In genomic region chr9:128683340-128684064, GRCh38 we compare ENCODE assay signal across 1 cellular context.
TF ChIP-seq lines count a peak whose summit lies in the region.

No MANE protein-coding gene starts in this region.

TF ChIP-seq in WTC11, 78 proteins besides CTCF, POLR2A, EP300 and RAD21 (continued from another document and continues in another):
- no peak for TF ChIP-seq STAT6 (CRISPR knock-in tag; conservative IDR thresholded peaks at IDR 0.05; ENCODE audit: low read depth)
- no peak for TF ChIP-seq IRF2 (CRISPR knock-in tag; IDR thresholded peaks at IDR 0.05; ENCODE audit: borderline replicate concordance, low read depth)
- peak; percentile 94 for TF ChIP-seq ZNF423 (CRISPR knock-in tag; IDR thresholded peaks at IDR 0.05)
- no peak; the same call in 1 of the 2 replicates for TF ChIP-seq ETV6 (CRISPR knock-in tag; IDR thresholded peaks at IDR 0.05)
- TF ChIP-seq FOXP1 (CRISPR knock-in tag; IDR thresholded peaks at IDR 0.05; ENCODE audit: borderline replicate concordance), result no peak
- peak; percentile 40; the same call in 1 of the 2 replicates for TF ChIP-seq JUN (CRISPR knock-in tag; IDR thresholded peaks at IDR 0.05)
- TF ChIP-seq ZNF219 (CRISPR knock-in tag; IDR thresholded peaks at IDR 0.05; ENCODE audit: borderline replicate concordance), result no peak
- no peak for TF ChIP-seq ZNF396 (CRISPR knock-in tag; IDR thresholded peaks at IDR 0.05; ENCODE audit: borderline replicate concordance)
- TF ChIP-seq ESRRA (CRISPR knock-in tag; IDR thresholded peaks at IDR 0.05; ENCODE audit: borderline replicate concordance), result no peak
- TF ChIP-seq NR1H2 (CRISPR knock-in tag; IDR thresholded peaks at IDR 0.05), result no peak
- TF ChIP-seq ZNF512 (CRISPR knock-in tag; IDR thresholded peaks at IDR 0.05; ENCODE audit: borderline replicate concordance), result no peak
- no peak for TF ChIP-seq MXD4 (CRISPR knock-in tag; IDR thresholded peaks at IDR 0.05; ENCODE audit: borderline replicate concordance)
- TF ChIP-seq ARID4B (CRISPR knock-in tag; IDR thresholded peaks at IDR 0.05; ENCODE audit: borderline replicate concordance), result peak; percentile 41; the same call in 1 of the 2 replicates
- TF ChIP-seq SMAD4 (CRISPR knock-in tag; IDR thresholded peaks at IDR 0.05), result no peak
- 0 out of 2 replicates have a peak, but pooled peaks have one; percentile 21 for TF ChIP-seq ATF1 (CRISPR knock-in tag; IDR thresholded peaks at IDR 0.05)
- TF ChIP-seq RELA (CRISPR knock-in tag; IDR thresholded peaks at IDR 0.05; ENCODE audit: borderline replicate concordance), result no peak
- no peak for TF ChIP-seq ERG (CRISPR knock-in tag; IDR thresholded peaks at IDR 0.05)
- no peak for TF ChIP-seq HMGA2 (CRISPR knock-in tag; IDR thresholded peaks at IDR 0.05)
- no peak for TF ChIP-seq NR3C1 (CRISPR knock-in tag; conservative IDR thresholded peaks at IDR 0.05; ENCODE audit: low read depth)
- TF ChIP-seq GABPB1 (CRISPR knock-in tag; IDR thresholded peaks at IDR 0.05), result no peak
- no peak for TF ChIP-seq ZBTB21 (CRISPR knock-in tag; IDR thresholded peaks at IDR 0.05; ENCODE audit: borderline replicate concordance)
- no peak for TF ChIP-seq SOX15 (CRISPR knock-in tag; IDR thresholded peaks at IDR 0.05)
- no peak for TF ChIP-seq ZNF416 (CRISPR knock-in tag; IDR thresholded peaks at IDR 0.05)
- no peak for TF ChIP-seq ZNF138 (CRISPR knock-in tag; conservative IDR thresholded peaks at IDR 0.05)
- no peak for TF ChIP-seq ZNF232 (CRISPR knock-in tag; IDR thresholded peaks at IDR 0.05)
- TF ChIP-seq NFE2L1 (CRISPR knock-in tag; IDR thresholded peaks at IDR 0.05), result peak; percentile 42; the same call in 1 of the 2 replicates
- TF ChIP-seq AR (CRISPR knock-in tag; IDR thresholded peaks at IDR 0.05), result no peak
- TF ChIP-seq ZBTB43 (CRISPR knock-in tag; IDR thresholded peaks at IDR 0.05), result no peak; the same call in 1 of the 2 replicates
- TF ChIP-seq ATF3 (CRISPR knock-in tag; conservative IDR thresholded peaks at IDR 0.05), result no peak
- no peak for TF ChIP-seq GRHL2 (CRISPR knock-in tag; IDR thresholded peaks at IDR 0.05; ENCODE audit: insufficient replicate concordance, severe bottlenecking)
- 0 out of 2 replicates have a peak, but pooled peaks have one; percentile 7 for TF ChIP-seq ZNF121 (CRISPR knock-in tag; IDR thresholded peaks at IDR 0.05)
- TF ChIP-seq ZNF281 (CRISPR knock-in tag; IDR thresholded peaks at IDR 0.05), result no peak; the same call in 1 of the 2 replicates
- TF ChIP-seq NFYB (CRISPR knock-in tag; conservative IDR thresholded peaks at IDR 0.05; ENCODE audit: low read depth), result 0 out of 2 replicates have a peak, but pooled peaks have one; percentile 5
- peak; percentile 61; the same call in 1 of the 2 replicates for TF ChIP-seq FOXP4 (CRISPR knock-in tag; IDR thresholded peaks at IDR 0.05)
- no peak for TF ChIP-seq PREB (CRISPR knock-in tag; IDR thresholded peaks at IDR 0.05; ENCODE audit: borderline replicate concordance)
- peak; percentile 18; the same call in 1 of the 2 replicates for TF ChIP-seq USF2 (CRISPR knock-in tag; IDR thresholded peaks at IDR 0.05)
